ENCODE assay signal across 1 cellular context in genomic region chr15:92882697-92883642, GRCh38.
A peak's percentile ranks its signal among the peaks of the same experiment; 100 is the strongest.
TF ChIP-seq lines count a peak whose summit lies in the region.

No MANE protein-coding gene starts in this region.

TF ChIP-seq in SK-N-SH, 30 proteins besides CTCF, POLR2A, EP300 and RAD21 (continued from another document):
- TF ChIP-seq REST (IDR thresholded peaks at IDR 0.05; ENCODE audit: low read depth, low read length) (peak; percentile 59; the same call in 1 of the 2 replicates), TCF12 (IDR thresholded peaks at IDR 0.05) (no peak; the same call in 1 of the 2 replicates), POLR2AphosphoS5 (IDR thresholded peaks at IDR 0.05; ENCODE audit: low read depth, low read length) (peak; percentile 95), TAF1 (IDR thresholded peaks at IDR 0.05; ENCODE audit: borderline replicate concordance, low read depth, low read length) (peak; percentile 96)
